In genomic region chr13:35723820-35724219, GRCh38 we compare ENCODE assay signal across 1 cellular context.
TF ChIP-seq lines count a peak whose summit lies in the region.

No MANE protein-coding gene starts in this region.

TF ChIP-seq in GM23338, 12 proteins besides CTCF, POLR2A, EP300 and RAD21 (continued from another document):
- TF ChIP-seq ZNF462 (CRISPR knock-in tag; IDR thresholded peaks at IDR 0.05) (no peak), ZNF331 (CRISPR knock-in tag; IDR thresholded peaks at IDR 0.05; ENCODE audit: low read depth) (no peak), EZH2phosphoT487 (IDR thresholded peaks at IDR 0.05; ENCODE audit: unreplicated experiment) (no peak), POLR2AphosphoS5 (IDR thresholded peaks at IDR 0.05; ENCODE audit: low read depth) (no peak)
TF ChIP-seq in GM23338: peak in this region for 0.
